In the genomic region with DNA sequence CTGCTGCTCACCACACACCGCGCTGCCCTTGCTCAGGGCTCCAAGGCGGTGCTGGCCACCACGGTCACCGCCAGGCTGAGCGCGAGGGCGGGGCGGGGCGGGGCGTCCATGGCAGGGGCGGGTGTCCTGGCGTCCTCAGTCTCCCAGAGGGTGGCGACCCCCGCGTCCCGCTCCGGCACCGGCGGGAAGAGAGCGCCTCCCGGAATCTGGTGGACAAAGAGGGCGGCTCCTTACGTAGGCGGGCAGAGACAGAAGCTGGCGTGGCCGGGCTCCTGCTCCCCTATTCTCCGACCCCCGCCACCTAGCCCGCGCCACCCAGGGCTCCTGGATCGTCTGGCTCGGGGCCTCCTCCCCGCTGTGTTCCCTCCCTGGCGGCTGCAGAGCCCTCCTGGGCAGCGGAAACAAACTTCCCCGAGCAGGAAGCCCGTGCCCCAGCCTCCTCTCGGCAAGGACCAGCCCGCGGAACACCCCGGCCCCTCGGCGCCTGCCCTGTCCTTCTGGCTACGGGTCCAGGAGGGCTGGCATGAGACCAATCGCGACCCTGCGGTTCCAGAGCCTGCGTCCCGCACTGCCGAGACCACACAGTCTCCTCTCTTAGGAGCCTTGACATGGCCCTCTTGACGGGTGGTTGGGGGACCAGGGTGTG, we compare ENCODE assay signal across 1 cellular context.
TF ChIP-seq lines count a peak whose summit lies in the region.

No MANE protein-coding gene starts in this region.

TF ChIP-seq in HEK293, 187 proteins besides CTCF, POLR2A, EP300 and RAD21 (continued from another document and continues in another):
- TF ChIP-seq ZBTB6 (tag by site-specific recombination; IDR thresholded peaks at IDR 0.05), result no peak
- TF ChIP-seq TRIM28 (IDR thresholded peaks at IDR 0.05; ENCODE audit: borderline replicate concordance, low read length), result no peak
- no peak for TF ChIP-seq PRDM1 (tag by site-specific recombination; IDR thresholded peaks at IDR 0.05)
- TF ChIP-seq ZNF433 (tag by site-specific recombination; IDR thresholded peaks at IDR 0.05; ENCODE audit: low read depth), result no peak
- TF ChIP-seq ZNF571 (tag by site-specific recombination; IDR thresholded peaks at IDR 0.05), result no peak
- TF ChIP-seq, protein P1, sequence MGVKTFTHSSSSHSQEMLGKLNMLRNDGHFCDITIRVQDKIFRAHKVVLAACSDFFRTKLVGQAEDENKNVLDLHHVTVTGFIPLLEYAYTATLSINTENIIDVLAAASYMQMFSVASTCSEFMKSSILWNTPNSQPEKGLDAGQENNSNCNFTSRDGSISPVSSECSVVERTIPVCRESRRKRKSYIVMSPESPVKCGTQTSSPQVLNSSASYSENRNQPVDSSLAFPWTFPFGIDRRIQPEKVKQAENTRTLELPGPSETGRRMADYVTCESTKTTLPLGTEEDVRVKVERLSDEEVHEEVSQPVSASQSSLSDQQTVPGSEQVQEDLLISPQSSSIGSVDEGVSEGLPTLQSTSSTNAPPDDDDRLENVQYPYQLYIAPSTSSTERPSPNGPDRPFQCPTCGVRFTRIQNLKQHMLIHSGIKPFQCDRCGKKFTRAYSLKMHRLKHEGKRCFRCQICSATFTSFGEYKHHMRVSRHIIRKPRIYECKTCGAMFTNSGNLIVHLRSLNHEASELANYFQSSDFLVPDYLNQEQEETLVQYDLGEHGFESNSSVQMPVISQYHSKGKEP (tag by site-specific recombination; IDR thresholded peaks at IDR 0.05), result no peak
- TF ChIP-seq, protein P2, sequence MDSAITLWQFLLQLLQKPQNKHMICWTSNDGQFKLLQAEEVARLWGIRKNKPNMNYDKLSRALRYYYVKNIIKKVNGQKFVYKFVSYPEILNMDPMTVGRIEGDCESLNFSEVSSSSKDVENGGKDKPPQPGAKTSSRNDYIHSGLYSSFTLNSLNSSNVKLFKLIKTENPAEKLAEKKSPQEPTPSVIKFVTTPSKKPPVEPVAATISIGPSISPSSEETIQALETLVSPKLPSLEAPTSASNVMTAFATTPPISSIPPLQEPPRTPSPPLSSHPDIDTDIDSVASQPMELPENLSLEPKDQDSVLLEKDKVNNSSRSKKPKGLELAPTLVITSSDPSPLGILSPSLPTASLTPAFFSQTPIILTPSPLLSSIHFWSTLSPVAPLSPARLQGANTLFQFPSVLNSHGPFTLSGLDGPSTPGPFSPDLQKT (IDR thresholded peaks at IDR 0.05; ENCODE audit: borderline replicate concordance, low read depth, low read length), result no peak
- no peak for TF ChIP-seq ZNF768 (tag by site-specific recombination; IDR thresholded peaks at IDR 0.05)
- 0 out of 2 replicates have a peak, but pooled peaks have one; percentile 27 for TF ChIP-seq ZNF561 (tag by site-specific recombination; IDR thresholded peaks at IDR 0.05; ENCODE audit: borderline replicate concordance)
- peak; percentile 46; the same call in 1 of the 2 replicates for TF ChIP-seq ZBTB10 (tag by site-specific recombination; IDR thresholded peaks at IDR 0.05)
- TF ChIP-seq, protein P3, sequence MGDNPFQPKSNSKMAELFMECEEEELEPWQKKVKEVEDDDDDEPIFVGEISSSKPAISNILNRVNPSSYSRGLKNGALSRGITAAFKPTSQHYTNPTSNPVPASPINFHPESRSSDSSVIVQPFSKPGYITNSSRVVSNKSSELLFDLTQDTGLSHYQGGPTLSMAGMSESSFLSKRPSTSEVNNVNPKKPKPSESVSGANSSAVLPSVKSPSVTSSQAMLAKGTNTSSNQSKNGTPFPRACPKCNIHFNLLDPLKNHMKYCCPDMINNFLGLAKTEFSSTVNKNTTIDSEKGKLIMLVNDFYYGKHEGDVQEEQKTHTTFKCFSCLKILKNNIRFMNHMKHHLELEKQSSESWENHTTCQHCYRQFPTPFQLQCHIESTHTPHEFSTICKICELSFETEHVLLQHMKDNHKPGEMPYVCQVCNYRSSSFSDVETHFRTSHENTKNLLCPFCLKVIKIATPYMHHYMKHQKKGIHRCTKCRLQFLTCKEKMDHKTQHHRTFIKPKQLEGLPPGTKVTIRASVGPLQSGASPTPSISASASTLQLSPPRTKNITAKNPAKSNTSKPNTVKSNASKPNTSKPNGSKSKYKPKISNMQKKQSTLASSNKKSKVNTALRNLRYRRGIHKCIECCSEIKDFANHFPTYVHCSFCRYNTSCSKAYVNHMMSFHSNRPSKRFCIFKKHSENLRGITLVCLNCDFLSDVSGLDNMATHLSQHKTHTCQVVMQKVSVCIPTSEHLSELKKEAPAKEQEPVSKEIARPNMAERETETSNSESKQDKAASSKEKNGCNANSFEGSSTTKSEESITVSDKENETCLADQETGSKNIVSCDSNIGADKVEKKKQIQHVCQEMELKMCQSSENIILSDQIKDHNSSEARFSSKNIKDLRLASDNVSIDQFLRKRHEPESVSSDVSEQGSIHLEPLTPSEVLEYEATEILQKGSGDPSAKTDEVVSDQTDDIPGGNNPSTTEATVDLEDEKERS (tag by site-specific recombination; IDR thresholded peaks at IDR 0.05), result no peak
- TF ChIP-seq ZNF24 (tag by site-specific recombination; IDR thresholded peaks at IDR 0.05), result no peak
- no peak for TF ChIP-seq MZF1 (tag by site-specific recombination; IDR thresholded peaks at IDR 0.05; ENCODE audit: borderline replicate concordance)
- no peak for TF ChIP-seq ZNF623 (tag by site-specific recombination; IDR thresholded peaks at IDR 0.05)
- TF ChIP-seq ZNF175 (tag by site-specific recombination; IDR thresholded peaks at IDR 0.05), result no peak
- TF ChIP-seq ZNF596 (tag by site-specific recombination; IDR thresholded peaks at IDR 0.05), result no peak
- TF ChIP-seq ZNF555 (tag by site-specific recombination; conservative IDR thresholded peaks at IDR 0.05), result no peak
- peak; percentile 91 for TF ChIP-seq GLIS2 (tag by site-specific recombination; IDR thresholded peaks at IDR 0.05)
- 0 out of 2 replicates have a peak, but pooled peaks have one; percentile 44 for TF ChIP-seq ZBTB8A (tag by site-specific recombination; IDR thresholded peaks at IDR 0.05)
- TF ChIP-seq ZNF521 (tag by site-specific recombination; IDR thresholded peaks at IDR 0.05), result no peak
- TF ChIP-seq PATZ1 (tag by site-specific recombination; IDR thresholded peaks at IDR 0.05), result peak; percentile 69
- TF ChIP-seq, protein P4, sequence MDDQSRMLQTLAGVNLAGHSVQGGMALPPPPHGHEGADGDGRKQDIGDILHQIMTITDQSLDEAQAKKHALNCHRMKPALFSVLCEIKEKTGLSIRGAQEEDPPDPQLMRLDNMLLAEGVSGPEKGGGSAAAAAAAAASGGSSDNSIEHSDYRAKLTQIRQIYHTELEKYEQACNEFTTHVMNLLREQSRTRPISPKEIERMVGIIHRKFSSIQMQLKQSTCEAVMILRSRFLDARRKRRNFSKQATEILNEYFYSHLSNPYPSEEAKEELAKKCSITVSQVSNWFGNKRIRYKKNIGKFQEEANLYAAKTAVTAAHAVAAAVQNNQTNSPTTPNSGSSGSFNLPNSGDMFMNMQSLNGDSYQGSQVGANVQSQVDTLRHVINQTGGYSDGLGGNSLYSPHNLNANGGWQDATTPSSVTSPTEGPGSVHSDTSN (CRISPR knock-in tag; IDR thresholded peaks at IDR 0.05), result no peak
- TF ChIP-seq ZNF214 (tag by site-specific recombination; IDR thresholded peaks at IDR 0.05; ENCODE audit: borderline replicate concordance), result no peak
- TF ChIP-seq ZNF514 (tag by site-specific recombination; IDR thresholded peaks at IDR 0.05), result no peak
- TF ChIP-seq ZNF239 (tag by site-specific recombination; IDR thresholded peaks at IDR 0.05), result no peak
- no peak for TF ChIP-seq GLI2 (tag by site-specific recombination; IDR thresholded peaks at IDR 0.05; ENCODE audit: borderline replicate concordance, low read depth)
- TF ChIP-seq ZNF362 (tag by site-specific recombination; IDR thresholded peaks at IDR 0.05), result no peak
- TF ChIP-seq ZNF132 (tag by site-specific recombination; IDR thresholded peaks at IDR 0.05; ENCODE audit: borderline replicate concordance), result no peak
- TF ChIP-seq REST (tag by site-specific recombination; IDR thresholded peaks at IDR 0.05), result no peak
- peak; percentile 81 for TF ChIP-seq ZNF600 (tag by site-specific recombination; IDR thresholded peaks at IDR 0.05)
- no peak for TF ChIP-seq ZNF670 (tag by site-specific recombination; IDR thresholded peaks at IDR 0.05; ENCODE audit: low read depth)
- no peak for TF ChIP-seq SCRT1 (tag by site-specific recombination; IDR thresholded peaks at IDR 0.05; ENCODE audit: borderline replicate concordance)
- TF ChIP-seq ZNF211 (tag by site-specific recombination; IDR thresholded peaks at IDR 0.05; ENCODE audit: low read depth), result no peak
- no peak for TF ChIP-seq ZNF548 (tag by site-specific recombination; IDR thresholded peaks at IDR 0.05)
- no peak for TF ChIP-seq ZNF121 (tag by site-specific recombination; IDR thresholded peaks at IDR 0.05)
- no peak for TF ChIP-seq ZNF704 (tag by site-specific recombination; IDR thresholded peaks at IDR 0.05)
- TF ChIP-seq ZNF221 (tag by site-specific recombination; IDR thresholded peaks at IDR 0.05; ENCODE audit: borderline replicate concordance), result no peak
- TF ChIP-seq ZNF416 (tag by site-specific recombination; IDR thresholded peaks at IDR 0.05), result no peak
